In the genomic region with DNA sequence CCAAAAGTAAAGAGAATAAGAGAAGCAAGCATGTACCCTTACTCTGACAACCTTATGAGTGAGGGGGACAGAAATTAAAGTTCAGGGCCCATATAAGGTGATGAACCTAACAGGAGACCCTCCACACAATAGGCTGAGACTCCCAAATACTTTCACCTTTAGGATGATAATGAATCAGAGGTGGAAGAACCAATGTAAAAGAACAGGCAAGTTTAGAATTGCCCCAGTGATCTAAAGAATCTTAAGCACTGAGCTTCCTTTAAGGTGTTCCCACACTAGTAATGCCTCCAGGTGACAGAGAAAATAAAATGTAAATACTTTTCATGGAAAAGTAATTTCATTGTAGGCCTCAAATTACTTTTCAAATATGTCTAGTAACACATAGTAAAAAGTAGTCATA, we compare ENCODE assay signal across 19 cellular contexts. TPM values are rescaled to one million over a fixed set of nuclear protein-coding genes. Genes with fewer than 3 reads are reported as not detected.
A peak's percentile ranks its signal among the peaks of the same experiment; 100 is the strongest.
DNase-seq lines count a peak whose midpoint lies in the region; ATAC-seq and TF ChIP-seq lines count a peak whose summit lies in the region.
"Had no signal": no experiment of that assay in that cellular context is flagged by ENCODE, and none has a peak within 500 bp of the region (broad histone marks: within the 10 kb centered on the region; RNA-seq: fewer than 3 reads in every experiment).

No MANE protein-coding gene starts in this region.

- H2BK12ac ChIP-seq in trophoblast cell (ENCODE audit: low read length) = no peak overlapping the region

- no peaks in the 10 kb centered on the region for H3F3A ChIP-seq in smooth muscle cell (ENCODE audit: low read depth)

- no peaks in the 10 kb centered on the region for H3K79me1 ChIP-seq in trophoblast cell (ENCODE audit: low read length)

- H3K9ac ChIP-seq in mammary epithelial cell (ENCODE audit: insufficient read depth, low read length) (no peak overlapping the region), smooth muscle cell (ENCODE audit: low read depth) (no peak overlapping the region), trophoblast cell (ENCODE audit: low read length) (no peak overlapping the region)

- H3K18ac ChIP-seq in trophoblast cell (ENCODE audit: low read length) = no peak overlapping the region

- H3K79me2 ChIP-seq in mammary epithelial cell (ENCODE audit: insufficient read depth, low read length) = no peaks in the 10 kb centered on the region
- H3K79me2 ChIP-seq in smooth muscle cell (ENCODE audit: low read depth) = no peaks in the 10 kb centered on the region
- no peaks in the 10 kb centered on the region for H3K79me2 ChIP-seq in trophoblast cell (ENCODE audit: control insufficient read depth, insufficient read depth, low read length, poor library complexity)

- no peak overlapping the region for H2AK5ac ChIP-seq in trophoblast cell (ENCODE audit: low read length)

- H2BK5ac ChIP-seq in trophoblast cell (ENCODE audit: low read depth, low read length, poor library complexity) = no peak overlapping the region

- in situ Hi-C loops in mammary epithelial cell (cut with MboI; ENCODE audit: low sequenced_read_pairs in 2 of 2) = loop anchor here (5.0 kb wide), 2 partner anchors 193 to 198 kb away; no protein-coding TSS in a partner anchor
- in situ Hi-C loops in transverse colon (cut with MboI; ENCODE audit: low pct_ligation_motif_present in 1 of 4, low pct_unique_long_range_greater_than_20kb in 1 of 4, low sequenced_read_pairs in 3 of 4) = loop anchor here (10.0 to 25.0 kb wide), 2 partner anchors 183 to 195 kb away; a partner anchor contains a TSS

- H3K4me3 ChIP-seq in mammary epithelial cell (replicated peaks in 1 of 3; ENCODE audit: insufficient read depth in 1 of 3, low read depth in 2 of 3, low read length in 3 of 3) = no peak overlapping the region
- H3K4me3 ChIP-seq in breast epithelium = no peak overlapping the region
- H3K4me3 ChIP-seq in smooth muscle cell = no peak overlapping the region
- no peak overlapping the region for H3K4me3 ChIP-seq in transverse colon
- no peak overlapping the region for H3K4me3 ChIP-seq in trophoblast cell (ENCODE audit: low read depth, low read length)
- H3K4me3 ChIP-seq: A549 had no signal

- no peak for TF ChIP-seq EP300 in transverse colon (IDR thresholded peaks at IDR 0.05; ENCODE audit: low read depth)

- H3K9me3 Mint-ChIP-seq in WTC11 = peaks cover 25% of the 10 kb centered on the region

- H3K4ac ChIP-seq in trophoblast cell (ENCODE audit: low read depth, low read length) = no peak overlapping the region

- H3K4me2 ChIP-seq in mammary epithelial cell (ENCODE audit: insufficient read depth, low read depth, low read length) (peak overlapping the region; percentile 36), smooth muscle cell (no peak overlapping the region), trophoblast cell (ENCODE audit: low read length) (no peak overlapping the region)
- H3K4me2 ChIP-seq: A549 had no signal

- H3K36me3 Mint-ChIP-seq in WTC11 = peaks cover 42% of the 10 kb centered on the region

- H3K4me1 ChIP-seq in mammary epithelial cell (ENCODE audit: insufficient read depth, low read length) (peaks cover 8% of the 10 kb centered on the region), breast epithelium (no peaks in the 10 kb centered on the region), smooth muscle cell (ENCODE audit: low read depth) (no peaks in the 10 kb centered on the region), transverse colon (no peaks in the 10 kb centered on the region), trophoblast cell (ENCODE audit: control insufficient read depth in 1 of 2, insufficient read depth in 2 of 2, low read length in 2 of 2) (no peaks in the 10 kb centered on the region)
- H3K4me1 ChIP-seq: A549, Caco-2 had no signal

- H3K4me3 Mint-ChIP-seq in WTC11 = no peak overlapping the region
- H3K4me3 Mint-ChIP-seq: CD4-positive, alpha-beta T cell; H9 had no signal

- H3K27me3 Mint-ChIP-seq in WTC11 (ENCODE audit: low read depth) = no peaks in the 10 kb centered on the region
- H3K27me3 Mint-ChIP-seq: CD4-positive, alpha-beta T cell had no signal

- POLR2A ChIA-PET in WTC11 (lab: Charles Lee) = no interaction called here

- ATAC-seq in WTC11 (peak; percentile 64), esophagus mucosa (peak; percentile 57)
- ATAC-seq: A549 had no signal

- CTCF ChIA-PET in mammary epithelial cell (lab: Charles Lee; ENCODE audit: low non-redundant PET) = no interaction called here
- CTCF ChIA-PET in WTC11 (lab: Charles Lee) = interaction anchor here (0.8 to 2.2 kb wide), 3 partner anchors 109 to 151 kb away, joined by 4 to 6 read pairs (median 4); no protein-coding TSS in a partner anchor

- intact Hi-C loops in mammary epithelial cell (cut with micrococcal nuclease) (loop anchor here (10.0 kb wide), 1 partner anchor 685 kb away; no protein-coding TSS in a partner anchor), breast epithelium (cut with DNase I; ENCODE audit: low total_unique reads) (no loop called here), transverse colon (cut with DNase I; ENCODE audit: low total_unique reads) (no loop called here)

- no peak overlapping the region for H4K91ac ChIP-seq in trophoblast cell (ENCODE audit: low read depth, low read length)

- no peak overlapping the region for H3K23ac ChIP-seq in trophoblast cell (ENCODE audit: low read length)

- DNase-seq in mammary epithelial cell (peak; percentile 16), breast epithelium (ENCODE audit: low spot score in 2 of 2) (no peak), WTC11 (ENCODE audit: low spot score) (no peak), smooth muscle cell (lab: John Stamatoyannopoulos, UW; ENCODE audit: unreplicated experiment) (no peak), transverse colon (no peak), trophoblast cell (no peak)
- no peak for DNase-seq in activated CD4-positive, alpha-beta T cell treated with anti-CD3 and anti-CD28 coated beads, Interleukin-2, amount 50 U/mL, for 4 hours
- DNase-seq: AML-193; Caco-2; CD4-positive, alpha-beta T cell; DMS79; GDM1; GOT3; H9; IMR-90 had no signal

- H4K20me1 ChIP-seq in mammary epithelial cell (ENCODE audit: insufficient read depth, low read length) = no peaks in the 10 kb centered on the region
- no peaks in the 10 kb centered on the region for H4K20me1 ChIP-seq in smooth muscle cell (ENCODE audit: low read depth)

- no peaks in the 10 kb centered on the region for H3K36me3 ChIP-seq in mammary epithelial cell (ENCODE audit: insufficient read depth, low read length)
- H3K36me3 ChIP-seq in breast epithelium = no peaks in the 10 kb centered on the region
- peaks cover 43% of the 10 kb centered on the region for H3K36me3 ChIP-seq in smooth muscle cell (ENCODE audit: low read depth)
- peaks cover 0 to 26% (median 11%) of the 10 kb centered on the region in 4 donors for H3K36me3 ChIP-seq in transverse colon
- H3K36me3 ChIP-seq in trophoblast cell (ENCODE audit: control insufficient read depth in 1 of 2, insufficient read depth in 2 of 2, low read length in 2 of 2) = peaks cover 5 to 11% of the 10 kb centered on the region in 2 experiments

- H2AFZ ChIP-seq in mammary epithelial cell (ENCODE audit: low read depth, low read length) (no peak overlapping the region), smooth muscle cell (ENCODE audit: low read depth) (no peak overlapping the region), trophoblast cell (ENCODE audit: insufficient read depth, low read length, poor library complexity) (no peak overlapping the region)

- no peak for TF ChIP-seq POLR2A in breast epithelium (IDR thresholded peaks at IDR 0.05)
- TF ChIP-seq POLR2A in transverse colon (IDR thresholded peaks at IDR 0.05) = no peak

- no peak overlapping the region for H2BK120ac ChIP-seq in trophoblast cell (ENCODE audit: insufficient read depth, low read length, poor library complexity)

- dilution Hi-C loops in mammary epithelial cell (cut with HindIII; ENCODE audit: low sequenced_read_pairs) = no loop called here

- no peaks in the 10 kb centered on the region for H3K9me3 ChIP-seq in mammary epithelial cell (replicated peaks; ENCODE audit: insufficient read depth, low read length)
- H3K9me3 ChIP-seq in breast epithelium = peaks cover 19 to 29% of the 10 kb centered on the region in 2 donors
- H3K9me3 ChIP-seq in smooth muscle cell (replicated peaks; ENCODE audit: low read depth) = no peaks in the 10 kb centered on the region
- H3K9me3 ChIP-seq in transverse colon = peaks cover 2 to 7% of the 10 kb centered on the region in 2 donors
- H3K9me3 ChIP-seq in trophoblast cell (ENCODE audit: insufficient read depth, low read depth, low read length) = no peaks in the 10 kb centered on the region
- H3K9me3 ChIP-seq: Caco-2 had no signal

- TF ChIP-seq CTCF in mammary epithelial cell (conservative IDR thresholded peaks at IDR 0.05 in 1 of 2, IDR thresholded peaks at IDR 0.05 in 1 of 2; ENCODE audit: extremely low read depth in 1 of 2, insufficient read depth in 1 of 2, low read depth in 1 of 2, low read length in 2 of 2) = no peak
- TF ChIP-seq CTCF in breast epithelium (IDR thresholded peaks at IDR 0.05) = no peak
- no peak for TF ChIP-seq CTCF in WTC11 (IDR thresholded peaks at IDR 0.05)
- TF ChIP-seq CTCF in smooth muscle cell (IDR thresholded peaks at IDR 0.05; ENCODE audit: borderline replicate concordance, insufficient read depth, poor library complexity, severe bottlenecking) = no peak
- TF ChIP-seq CTCF in transverse colon (IDR thresholded peaks at IDR 0.05) = no peak

- no peak overlapping the region for H4K8ac ChIP-seq in trophoblast cell (ENCODE audit: low read depth, low read length)

- H3K27me3 ChIP-seq in mammary epithelial cell (ENCODE audit: insufficient read depth, low read length) (no peaks in the 10 kb centered on the region), breast epithelium (no peaks in the 10 kb centered on the region), smooth muscle cell (ENCODE audit: low read depth) (no peaks in the 10 kb centered on the region), transverse colon (no peaks in the 10 kb centered on the region), trophoblast cell (ENCODE audit: insufficient read depth, low read length) (no peaks in the 10 kb centered on the region)

- no peak overlapping the region for H3K14ac ChIP-seq in trophoblast cell (ENCODE audit: low read length)

- H4K12ac ChIP-seq in trophoblast cell (ENCODE audit: low read depth, low read length) = no peak overlapping the region

- H3K4me1 Mint-ChIP-seq in WTC11 = peaks cover 19% of the 10 kb centered on the region

- H3K27ac ChIP-seq in mammary epithelial cell (ENCODE audit: insufficient read depth, low read depth, low read length) (peak overlapping the region; percentile 26), breast epithelium (no peak overlapping the region), smooth muscle cell (ENCODE audit: low read depth) (peak overlapping the region; percentile 8), transverse colon (no peak overlapping the region), trophoblast cell (ENCODE audit: low read depth, low read length) (no peak overlapping the region)
- H3K27ac ChIP-seq: 22Rv1, A549, C4-2B had no signal

- BruUV-seq in mammary epithelial cell (replicated peaks; lab: Mats Ljungman, UMichigan) = no TSS peak

- H3K27ac Mint-ChIP-seq in WTC11 = peak overlapping the region; percentile 67
- H3K27ac Mint-ChIP-seq: CD4-positive, alpha-beta T cell; H9 had no signal

RNA-seq across cellular contexts. Expression of a gene that starts 8.2 kb away (rescaled TPM):
- total RNA-seq in mammary epithelial cell = under 1 TPM; 0.73 to 0.83 TPM
- polyA plus RNA-seq in mammary epithelial cell = 0.17 TPM
- polyA minus RNA-seq in mammary epithelial cell = not detected
- total RNA-seq in breast epithelium = 1 to 10 TPM; 2.7 to 7.3 (median 5.2) TPM
- total RNA-seq in WTC11 (2021) = 0.48 to 0.94 TPM (median 0.62 TPM) in 3 replicates
- total RNA-seq in esophagus mucosa = 1.3 TPM
- 5.9 and 6.2 TPM in 2 replicates for total RNA-seq in smooth muscle cell
- 0.92 and 3.7 TPM in 2 replicates for polyA plus RNA-seq in smooth muscle cell
- total RNA-seq in transverse colon = 1 to 10 TPM in 3 of 4 donors, not detected in 1; 1.1 to 4.1 (median 3.8) TPM
- 1.4 and 1.7 TPM in 2 replicates for polyA plus RNA-seq in trophoblast cell (2013)

Comparison
In these comparisons a context has a peak if more than half of its experiments do, and no peak if none do; other contexts are left out.
1. H3K27ac ChIP-seq: peak in mammary epithelial cell (single experiment) and smooth muscle cell (single experiment); none in breast epithelium (0 of 2), transverse colon (0 of 4) and trophoblast cell (single experiment).